25 cellular contexts compared by ENCODE assay signal in the genomic region with DNA sequence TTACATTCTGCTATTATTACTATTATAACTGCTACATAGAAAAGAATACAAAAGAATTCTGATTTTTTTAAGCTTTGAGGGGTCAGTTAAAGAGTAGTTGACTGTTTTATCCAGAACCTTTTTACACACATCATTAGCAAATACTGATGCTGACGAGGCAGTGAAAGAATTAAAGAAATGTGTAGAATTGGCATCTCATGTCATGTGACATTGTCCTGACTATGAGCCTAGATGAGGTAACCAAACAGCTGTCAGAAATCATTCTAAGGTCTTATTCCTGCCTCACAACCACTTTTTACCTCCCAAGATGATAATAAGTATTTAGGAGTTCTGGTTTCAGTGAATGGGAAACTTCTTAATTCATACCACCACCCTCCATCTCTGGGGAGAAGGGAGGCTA.
"Had no signal": no experiment of that assay in that cellular context is flagged by ENCODE, and none has a peak within 500 bp of the region (broad histone marks: within the 10 kb centered on the region; RNA-seq: fewer than 3 reads in every experiment).

No MANE protein-coding gene starts in this region.

- H3K27me3 ChIP-seq: brain microvascular endothelial cell, esophagus muscularis mucosa had no signal

- H3K27ac ChIP-seq: brain microvascular endothelial cell, coronary artery, esophagus muscularis mucosa had no signal

- H3K9me3 ChIP-seq: esophagus muscularis mucosa had no signal

- H3K36me3 ChIP-seq: brain microvascular endothelial cell, esophagus muscularis mucosa had no signal

- H3K4me3 ChIP-seq: coronary artery, esophagus muscularis mucosa had no signal

- DNase-seq: activated CD4-positive, alpha-beta T cell treated with anti-CD3 and anti-CD28 coated beads for 1 hour; activated CD4-positive, alpha-beta T cell treated with anti-CD3 and anti-CD28 coated beads for 4 hours; activated CD4-positive, alpha-beta T cell treated with anti-CD3 and anti-CD28 coated beads, Interleukin-2, amount 50 U/mL, for 1 hour; activated CD4-positive, alpha-beta T cell treated with anti-CD3 and anti-CD28 coated beads, Interleukin-2, amount 50 U/mL, for 48 hours; activated CD8-positive, alpha-beta memory T cell treated with anti-CD3 and anti-CD28 coated beads for 24 hours; activated CD8-positive, alpha-beta T cell treated with anti-CD3 and anti-CD28 coated beads for 36 hours; activated effector memory CD4-positive, alpha-beta T cell treated with Interleukin-2 at 50 U/mL for 16 hours; activated gamma-delta T cell treated with Interleukin-2 at 50 U/mL for 16 hours; activated naive CD4-positive, alpha-beta T cell treated with anti-CD3 and anti-CD28 coated beads, Interleukin-2, amount 50 U/mL, for 16 hours; activated naive CD4-positive, alpha-beta T cell treated with Interleukin-2 at 50 U/mL for 16 hours; activated T-cell treated with anti-CD3 and anti-CD28 coated beads, Interleukin-2, amount 50 U/mL, for 4 hours; amniotic stem cell; anterior cingulate cortex; brain microvascular endothelial cell; effector CD4-positive, alpha-beta T cell; effector memory CD8-positive, alpha-beta T cell; erythroblast; head of caudate nucleus; SW 1271; T-cell; T1000 had no signal

- ATAC-seq: activated CD8-positive, alpha-beta T cell treated with anti-CD3 and anti-CD28 coated beads for 36 hours; activated T-cell treated with anti-CD3 and anti-CD28 coated beads, Interleukin-2, amount 50 U/mL, for 4 hours; activated T-helper 17 cell treated with anti-CD3 and anti-CD28 coated beads, Interleukin-2, amount 50 U/mL, for 72 hours; effector memory CD8-positive, alpha-beta T cell; T-cell; WTC11 had no signal
